22 cellular contexts compared by ENCODE assay signal in genomic region chr17:58176200-58176599, GRCh38. TPM values are rescaled to one million over a fixed set of nuclear protein-coding genes. Genes with fewer than 3 reads are reported as not detected.
DNase-seq lines count a peak whose midpoint lies in the region; ATAC-seq, FAIRE-seq and TF ChIP-seq lines count a peak whose summit lies in the region.
"Had no signal": no experiment of that assay in that cellular context is flagged by ENCODE, and none has a peak within 500 bp of the region (broad histone marks: within the 10 kb centered on the region; RNA-seq: fewer than 3 reads in every experiment).

No MANE protein-coding gene starts in this region.

- ATAC-seq in HepG2: no peak
- no peak for ATAC-seq in right lobe of liver
- no peak for ATAC-seq in HG02981 (IDR thresholded peaks at IDR 0.05; ENCODE audit: unreplicated experiment)
- ATAC-seq: CD8-positive, alpha-beta T cell; right cardiac atrium; upper lobe of right lung had no signal

- H4K20me1 ChIP-seq in HepG2 (ENCODE audit: insufficient read depth, low read length): no peaks in the 10 kb centered on the region

- H3K27me3 ChIP-seq in HepG2 (ENCODE audit: control insufficient read depth in 1 of 2, insufficient read depth in 2 of 2, low read length in 2 of 2) (peaks cover 0 to 12% of the 10 kb centered on the region in 2 experiments; a peak in 4 of 5 replicates), right lobe of liver (no peaks in the 10 kb centered on the region), adipocyte (replicated peaks; ENCODE audit: control insufficient read depth, insufficient read depth, low read length) (peaks cover 24% of the 10 kb centered on the region), transverse colon (peaks cover 7% of the 10 kb centered on the region)

- intact Hi-C loops in HepG2 (cut with micrococcal nuclease; ENCODE audit: unreplicated experiment): no loop called here
- intact Hi-C loops in right lobe of liver (cut with DNase I): no loop called here
- intact Hi-C loops in transverse colon (cut with DNase I; ENCODE audit: low total_unique reads): no loop called here

- H3K27ac ChIP-seq in HepG2 (ENCODE audit: extremely low read length, insufficient read depth, low read length) (no peak overlapping the region), right lobe of liver (no peak overlapping the region), transverse colon (no peak overlapping the region)
- H3K27ac ChIP-seq: esophagus muscularis mucosa, SK-N-MC, upper lobe of right lung had no signal

- H3K9ac ChIP-seq in HepG2 (ENCODE audit: insufficient read depth, low read depth, low read length) (no peak overlapping the region), adipocyte (ENCODE audit: low read length) (no peak overlapping the region)

- no peaks in the 10 kb centered on the region for H3K79me2 ChIP-seq in HepG2 (ENCODE audit: insufficient read depth, low read length)

- FAIRE-seq in HepG2 (lab: Jason Lieb, UNC): no peak
- FAIRE-seq: TTC549 had no signal

- in situ Hi-C loops in HepG2 (cut with HindIII; ENCODE audit: extremely low pct_ligation_motif_present, low pct_unique_long_range_greater_than_20kb) (no loop called here), transverse colon (cut with MboI; ENCODE audit: low pct_ligation_motif_present in 1 of 4, low pct_unique_long_range_greater_than_20kb in 1 of 4, low sequenced_read_pairs in 3 of 4) (no loop called here)

- POLR2A ChIA-PET in HepG2 (lab: Yijun Ruan, JAX): no interaction called here

- 20% methylated on average over 7 of the region's 7 CpGs for WGBS in HepG2 (ENCODE audit: low lambda C conversion rate)
- WGBS in right lobe of liver (ENCODE audit: insufficient coverage, low coverage, low lambda C conversion rate, missing lambda C conversion rate): 32% methylated on average over 7 of the region's 7 CpGs
- WGBS in transverse colon (ENCODE audit: low coverage in 1 of 2), 2 donors: 39 to 47% methylated on average over 7 of the region's 7 CpGs

- H3K4me2 ChIP-seq in HepG2 (ENCODE audit: low read depth, low read length): no peak overlapping the region

- no peak for TF ChIP-seq EP300 in HepG2 (IDR thresholded peaks at IDR 0.05; ENCODE audit: low read depth in 2 of 2, low read length in 2 of 2)
- TF ChIP-seq EP300 in HepG2 (CRISPR knock-in tag; IDR thresholded peaks at IDR 0.05; ENCODE audit: borderline replicate concordance): no peak
- no peak for TF ChIP-seq EP300 in transverse colon (IDR thresholded peaks at IDR 0.05; ENCODE audit: low read depth)

- H3K36me3 ChIP-seq in HepG2 (replicated peaks in 1 of 2; ENCODE audit: control insufficient read depth in 1 of 2, insufficient read depth in 2 of 2, low read length in 2 of 2): no peaks in the 10 kb centered on the region
- no peaks in the 10 kb centered on the region for H3K36me3 ChIP-seq in right lobe of liver
- no peaks in the 10 kb centered on the region for H3K36me3 ChIP-seq in adipocyte (ENCODE audit: control insufficient read depth, insufficient read depth, low read length, severe bottlenecking)
- no peaks in the 10 kb centered on the region for H3K36me3 ChIP-seq in transverse colon
- H3K36me3 ChIP-seq: esophagus muscularis mucosa, upper lobe of right lung had no signal

- no TSS peak for BruUV-seq in HepG2 (replicated peaks; lab: Mats Ljungman, UMichigan)

- CTCF ChIA-PET in HepG2 (lab: Yijun Ruan, JAX; ENCODE audit: low intra/inter-chr PET ratio, low total read pairs): no interaction called here

- H3K4me1 ChIP-seq in HepG2 (ENCODE audit: insufficient read depth, low read length): no peaks in the 10 kb centered on the region
- H3K4me1 ChIP-seq in right lobe of liver: no peaks in the 10 kb centered on the region
- H3K4me1 ChIP-seq in adipocyte (ENCODE audit: control insufficient read depth, insufficient read depth, low read length): no peaks in the 10 kb centered on the region
- H3K4me1 ChIP-seq in transverse colon: no peaks in the 10 kb centered on the region
- H3K4me1 ChIP-seq: esophagus muscularis mucosa, upper lobe of right lung had no signal

- H3K9me3 ChIP-seq in HepG2 (ENCODE audit: low read length) (no peaks in the 10 kb centered on the region), right lobe of liver (no peaks in the 10 kb centered on the region), adipocyte (ENCODE audit: control insufficient read depth, low read length) (no peaks in the 10 kb centered on the region), transverse colon (no peaks in the 10 kb centered on the region)
- H3K9me3 ChIP-seq: esophagus muscularis mucosa, upper lobe of right lung had no signal

- TF ChIP-seq CTCF in HepG2 (CRISPR knock-in tag; IDR thresholded peaks at IDR 0.05): no peak
- TF ChIP-seq CTCF in right lobe of liver (IDR thresholded peaks at IDR 0.05): no peak
- no peak for TF ChIP-seq CTCF in fibroblast of villous mesenchyme (IDR thresholded peaks at IDR 0.05; ENCODE audit: insufficient read depth, low read depth, low read length)
- TF ChIP-seq CTCF in GM10266 (IDR thresholded peaks at IDR 0.05; ENCODE audit: control insufficient read depth, insufficient read depth, low read depth, missing control alignments): no peak
- no peak for TF ChIP-seq CTCF in transverse colon (IDR thresholded peaks at IDR 0.05)

- no peak overlapping the region for H3K4me3 ChIP-seq in HepG2 (replicated peaks in 1 of 3; ENCODE audit: insufficient read depth in 1 of 3, low read depth in 2 of 3, low read length in 3 of 3)
- H3K4me3 ChIP-seq in right lobe of liver: no peak overlapping the region
- H3K4me3 ChIP-seq in adipocyte (ENCODE audit: low read length): no peak overlapping the region
- H3K4me3 ChIP-seq in fibroblast of villous mesenchyme (ENCODE audit: low read depth, low read length): no peak overlapping the region
- H3K4me3 ChIP-seq in transverse colon: no peak overlapping the region
- H3K4me3 ChIP-seq: esophagus muscularis mucosa, SK-N-MC, upper lobe of right lung had no signal

- DNase-seq in HepG2 (ENCODE audit: low spot score): no peak
- DNase-seq in right lobe of liver: no peak
- DNase-seq in adipocyte (ENCODE audit: low read depth): peak; percentile 30
- DNase-seq in fibroblast of villous mesenchyme (ENCODE audit: low read depth): peak; percentile 12
- no peak for DNase-seq in GM10266 (ENCODE audit: extremely low spot score)
- DNase-seq in transverse colon: no peak
- no peak for DNase-seq in stimulated activated CD4-positive, alpha-beta T cell treated with anti-CD3 and anti-CD28 coated beads, Interleukin-1b, Interleukin-23, amount 100 ng/mL, for 48 hours
- DNase-seq: activated CD4-positive, alpha-beta T cell treated with anti-CD3 and anti-CD28 coated beads, Interleukin-2, amount 10 ng/mL, durations not matched to agents 24 days and 14 days; CD8-positive, alpha-beta T cell; HFFc6; NCI-H1105; NCI-H2107; NCI-H526 treated with DMSO at 0.1 percent for 48 hours; right cardiac atrium; upper lobe of right lung had no signal

- no peak overlapping the region for H2AFZ ChIP-seq in HepG2 (ENCODE audit: low read length)

- TF ChIP-seq RAD21 in HepG2 (CRISPR knock-in tag; IDR thresholded peaks at IDR 0.05): no peak

- TF ChIP-seq POLR2A in HepG2 (IDR thresholded peaks at IDR 0.05; ENCODE audit: insufficient read depth in 1 of 2, low read depth in 2 of 2, low read length in 2 of 2) (no peak), right lobe of liver (IDR thresholded peaks at IDR 0.05) (no peak), transverse colon (IDR thresholded peaks at IDR 0.05) (no peak)

RNA-seq across cellular contexts. Expression of gene OR4D2, which starts 9.4 kb away (rescaled TPM):
- total RNA-seq in HepG2 (2016; rRNA removed; fragmentation: Illumina TruSeq; extraction: Trizol) (not detected in 2 replicates), right lobe of liver (not detected), fibroblast of villous mesenchyme (not detected in 2 replicates), transverse colon (not detected)
- total RNA-seq in HepG2 (2016; cell fraction: cytosol; rRNA removed; fragmentation: Illumina TruSeq; extraction: Trizol; ENCODE audit: low read depth): not detected in 2 replicates
- not detected in 2 replicates for total RNA-seq in HepG2 (2016; cell fraction: insoluble cytoplasmic fraction; rRNA removed; fragmentation: Illumina TruSeq; extraction: Trizol)
- total RNA-seq in HepG2 (2016; cell fraction: membrane; rRNA removed; fragmentation: Illumina TruSeq; extraction: Trizol): not detected in 2 replicates
- not detected in 2 replicates for total RNA-seq in HepG2 (2016; cell fraction: nucleus; rRNA removed; fragmentation: Illumina TruSeq; extraction: Trizol)
- polyA plus RNA-seq in HepG2 (2011; rRNA removed): not detected in 2 replicates
- polyA plus RNA-seq in HepG2 (2011; cell fraction: cytosol; rRNA removed): not detected in 2 replicates
- not detected in 2 replicates for polyA plus RNA-seq in HepG2 (2011; cell fraction: nucleus; rRNA removed)
- not detected in 2 replicates for polyA plus RNA-seq in HepG2 (2012)
- not detected in 2 replicates for polyA plus RNA-seq in HepG2 (2016; cell fraction: cytosol; fragmentation: Illumina TruSeq; extraction: Trizol; ENCODE audit: low read depth)
- not detected in 2 replicates for polyA plus RNA-seq in HepG2 (2016; cell fraction: insoluble cytoplasmic fraction; fragmentation: Illumina TruSeq; extraction: Trizol; ENCODE audit: low read depth)
- polyA plus RNA-seq in HepG2 (2016; cell fraction: membrane; fragmentation: Illumina TruSeq; extraction: Trizol; ENCODE audit: low read depth): not detected in 2 replicates
- not detected in 2 replicates for polyA plus RNA-seq in HepG2 (2016; cell fraction: nucleus; fragmentation: Illumina TruSeq; extraction: Trizol; ENCODE audit: insufficient read depth, low read depth)
- polyA minus RNA-seq in HepG2 (2011; rRNA and poly(A)+ RNA removed; ENCODE audit: low replicate concordance): not detected in 2 replicates
- polyA minus RNA-seq in HepG2 (2011; cell fraction: cytosol; rRNA and poly(A)+ RNA removed): not detected in 2 replicates
- not detected in 2 replicates for polyA minus RNA-seq in HepG2 (2011; cell fraction: nucleus; rRNA and poly(A)+ RNA removed)
- total RNA-seq: activated CD4-positive, alpha-beta T cell treated with anti-CD3 and anti-CD28 coated beads, Interleukin-2, amount 10 ng/mL, durations not matched to agents 24 days and 14 days; CD8-positive, alpha-beta T cell; esophagus muscularis mucosa; HFFc6; mononuclear cell; OCI-LY7; right cardiac atrium; upper lobe of right lung had no signal
- polyA plus RNA-seq: AG04450, right cardiac atrium had no signal

RNA-seq across cellular contexts. Expression of gene EPX, which starts 16.3 kb away (rescaled TPM):
- total RNA-seq in HepG2 (2016; rRNA removed; fragmentation: Illumina TruSeq; extraction: Trizol) (not detected in 2 replicates), right lobe of liver (under 1 TPM in 1 of 6 experiments, not detected in 5; 0.07 TPM), fibroblast of villous mesenchyme (not detected in 2 replicates), transverse colon (not detected)
- not detected in 2 replicates for total RNA-seq in HepG2 (2016; cell fraction: cytosol; rRNA removed; fragmentation: Illumina TruSeq; extraction: Trizol; ENCODE audit: low read depth)
- total RNA-seq in HepG2 (2016; cell fraction: insoluble cytoplasmic fraction; rRNA removed; fragmentation: Illumina TruSeq; extraction: Trizol): not detected in 2 replicates
- total RNA-seq in HepG2 (2016; cell fraction: membrane; rRNA removed; fragmentation: Illumina TruSeq; extraction: Trizol): not detected in 2 replicates
- total RNA-seq in HepG2 (2016; cell fraction: nucleus; rRNA removed; fragmentation: Illumina TruSeq; extraction: Trizol): not detected in 2 replicates
- not detected in 2 replicates for polyA plus RNA-seq in HepG2 (2011; rRNA removed)
- polyA plus RNA-seq in HepG2 (2011; cell fraction: cytosol; rRNA removed): not detected in 2 replicates
- polyA plus RNA-seq in HepG2 (2011; cell fraction: nucleus; rRNA removed): not detected in 2 replicates
- polyA plus RNA-seq in HepG2 (2012): 0.08 TPM in 1 of 2 replicates, not detected in the other
- not detected in 2 replicates for polyA plus RNA-seq in HepG2 (2016; cell fraction: cytosol; fragmentation: Illumina TruSeq; extraction: Trizol; ENCODE audit: low read depth)
- not detected in 2 replicates for polyA plus RNA-seq in HepG2 (2016; cell fraction: insoluble cytoplasmic fraction; fragmentation: Illumina TruSeq; extraction: Trizol; ENCODE audit: low read depth)
- polyA plus RNA-seq in HepG2 (2016; cell fraction: membrane; fragmentation: Illumina TruSeq; extraction: Trizol; ENCODE audit: low read depth): not detected in 2 replicates
- polyA plus RNA-seq in HepG2 (2016; cell fraction: nucleus; fragmentation: Illumina TruSeq; extraction: Trizol; ENCODE audit: insufficient read depth, low read depth): not detected in 2 replicates
- polyA minus RNA-seq in HepG2 (2011; rRNA and poly(A)+ RNA removed; ENCODE audit: low replicate concordance): not detected in 2 replicates
- not detected in 2 replicates for polyA minus RNA-seq in HepG2 (2011; cell fraction: cytosol; rRNA and poly(A)+ RNA removed)
- not detected in 2 replicates for polyA minus RNA-seq in HepG2 (2011; cell fraction: nucleus; rRNA and poly(A)+ RNA removed)
- total RNA-seq: activated CD4-positive, alpha-beta T cell treated with anti-CD3 and anti-CD28 coated beads, Interleukin-2, amount 10 ng/mL, durations not matched to agents 24 days and 14 days; CD8-positive, alpha-beta T cell; esophagus muscularis mucosa; HFFc6; OCI-LY7; right cardiac atrium; upper lobe of right lung had no signal
- polyA plus RNA-seq: AG04450, right cardiac atrium had no signal

RNA-seq across cellular contexts. Expression of gene OR4D1, which starts 28.0 kb away (rescaled TPM):
- total RNA-seq in HepG2 (2016; rRNA removed; fragmentation: Illumina TruSeq; extraction: Trizol) (not detected in 2 replicates), right lobe of liver (not detected), fibroblast of villous mesenchyme (under 0.01 TPM in 1 of 2 replicates, not detected in the other), transverse colon (not detected)
- total RNA-seq in HepG2 (2016; cell fraction: cytosol; rRNA removed; fragmentation: Illumina TruSeq; extraction: Trizol; ENCODE audit: low read depth): not detected in 2 replicates
- not detected in 2 replicates for total RNA-seq in HepG2 (2016; cell fraction: insoluble cytoplasmic fraction; rRNA removed; fragmentation: Illumina TruSeq; extraction: Trizol)
- total RNA-seq in HepG2 (2016; cell fraction: membrane; rRNA removed; fragmentation: Illumina TruSeq; extraction: Trizol): not detected in 2 replicates
- total RNA-seq in HepG2 (2016; cell fraction: nucleus; rRNA removed; fragmentation: Illumina TruSeq; extraction: Trizol): not detected in 2 replicates
- polyA plus RNA-seq in HepG2 (2011; rRNA removed): not detected in 2 replicates
- not detected in 2 replicates for polyA plus RNA-seq in HepG2 (2011; cell fraction: cytosol; rRNA removed)
- polyA plus RNA-seq in HepG2 (2011; cell fraction: nucleus; rRNA removed): not detected in 2 replicates
- not detected in 2 replicates for polyA plus RNA-seq in HepG2 (2012)
- not detected in 2 replicates for polyA plus RNA-seq in HepG2 (2016; cell fraction: cytosol; fragmentation: Illumina TruSeq; extraction: Trizol; ENCODE audit: low read depth)
- not detected in 2 replicates for polyA plus RNA-seq in HepG2 (2016; cell fraction: insoluble cytoplasmic fraction; fragmentation: Illumina TruSeq; extraction: Trizol; ENCODE audit: low read depth)
- not detected in 2 replicates for polyA plus RNA-seq in HepG2 (2016; cell fraction: membrane; fragmentation: Illumina TruSeq; extraction: Trizol; ENCODE audit: low read depth)
- not detected in 2 replicates for polyA plus RNA-seq in HepG2 (2016; cell fraction: nucleus; fragmentation: Illumina TruSeq; extraction: Trizol; ENCODE audit: insufficient read depth, low read depth)
- not detected in 2 replicates for polyA minus RNA-seq in HepG2 (2011; rRNA and poly(A)+ RNA removed; ENCODE audit: low replicate concordance)
- polyA minus RNA-seq in HepG2 (2011; cell fraction: cytosol; rRNA and poly(A)+ RNA removed): not detected in 2 replicates
- not detected in 2 replicates for polyA minus RNA-seq in HepG2 (2011; cell fraction: nucleus; rRNA and poly(A)+ RNA removed)
- total RNA-seq: esophagus muscularis mucosa, HFFc6, OCI-LY7, right cardiac atrium, upper lobe of right lung had no signal
- polyA plus RNA-seq: AG04450, right cardiac atrium had no signal

RNA-seq across cellular contexts. Expression of gene MKS1, which starts 42.9 kb away (rescaled TPM):
- total RNA-seq in HepG2 (2016; rRNA removed; fragmentation: Illumina TruSeq; extraction: Trizol) (24.8 and 26.3 TPM in 2 replicates), right lobe of liver (1 to 10 TPM; 3.3 to 9.2 (median 7.2) TPM), fibroblast of villous mesenchyme (8.6 and 12.6 TPM in 2 replicates), transverse colon (10 to 100 TPM in 3 of 4 donors, 1 to 10 TPM in 1; 8.5 to 51.9 (median 18.3) TPM)
- 6.2 and 6.6 TPM in 2 replicates for total RNA-seq in HepG2 (2016; cell fraction: cytosol; rRNA removed; fragmentation: Illumina TruSeq; extraction: Trizol; ENCODE audit: low read depth)
- 22.8 and 25.4 TPM in 2 replicates for total RNA-seq in HepG2 (2016; cell fraction: insoluble cytoplasmic fraction; rRNA removed; fragmentation: Illumina TruSeq; extraction: Trizol)
- total RNA-seq in HepG2 (2016; cell fraction: membrane; rRNA removed; fragmentation: Illumina TruSeq; extraction: Trizol): 7.3 and 8.1 TPM in 2 replicates
- total RNA-seq in HepG2 (2016; cell fraction: nucleus; rRNA removed; fragmentation: Illumina TruSeq; extraction: Trizol): 23.0 and 27.7 TPM in 2 replicates
- polyA plus RNA-seq in HepG2 (2011; rRNA removed): 16.1 and 21.3 TPM in 2 replicates
- 10.5 and 11.3 TPM in 2 replicates for polyA plus RNA-seq in HepG2 (2011; cell fraction: cytosol; rRNA removed)
- polyA plus RNA-seq in HepG2 (2011; cell fraction: nucleus; rRNA removed): 65.5 and 71.8 TPM in 2 replicates
- polyA plus RNA-seq in HepG2 (2012): 15.3 and 16.5 TPM in 2 replicates
- polyA plus RNA-seq in HepG2 (2016; cell fraction: cytosol; fragmentation: Illumina TruSeq; extraction: Trizol; ENCODE audit: low read depth): 2.5 and 2.6 TPM in 2 replicates
- polyA plus RNA-seq in HepG2 (2016; cell fraction: insoluble cytoplasmic fraction; fragmentation: Illumina TruSeq; extraction: Trizol; ENCODE audit: low read depth): 17.3 and 22.5 TPM in 2 replicates
- 3.8 and 3.9 TPM in 2 replicates for polyA plus RNA-seq in HepG2 (2016; cell fraction: membrane; fragmentation: Illumina TruSeq; extraction: Trizol; ENCODE audit: low read depth)
- polyA plus RNA-seq in HepG2 (2016; cell fraction: nucleus; fragmentation: Illumina TruSeq; extraction: Trizol; ENCODE audit: insufficient read depth, low read depth): 50.4 and 56.7 TPM in 2 replicates
- polyA minus RNA-seq in HepG2 (2011; rRNA and poly(A)+ RNA removed; ENCODE audit: low replicate concordance): 18.2 and 25.5 TPM in 2 replicates
- polyA minus RNA-seq in HepG2 (2011; cell fraction: cytosol; rRNA and poly(A)+ RNA removed): 6.3 and 8.2 TPM in 2 replicates
- polyA minus RNA-seq in HepG2 (2011; cell fraction: nucleus; rRNA and poly(A)+ RNA removed): 26.3 and 32.4 TPM in 2 replicates

Comparison
In these comparisons a context has a peak if more than half of its experiments do, and no peak if none do; other contexts are left out.
1. DNase-seq: peak in adipocyte (single experiment) and fibroblast of villous mesenchyme (single experiment); none in HepG2 (single experiment), right lobe of liver (0 of 3), GM10266 (single experiment), transverse colon (single experiment) and stimulated activated CD4-positive, alpha-beta T cell treated with anti-CD3 and anti-CD28 coated beads, Interleukin-1b, Interleukin-23, amount 100 ng/mL, for 48 hours (single experiment).